8 cellular contexts compared by ENCODE assay signal in the genomic region with DNA sequence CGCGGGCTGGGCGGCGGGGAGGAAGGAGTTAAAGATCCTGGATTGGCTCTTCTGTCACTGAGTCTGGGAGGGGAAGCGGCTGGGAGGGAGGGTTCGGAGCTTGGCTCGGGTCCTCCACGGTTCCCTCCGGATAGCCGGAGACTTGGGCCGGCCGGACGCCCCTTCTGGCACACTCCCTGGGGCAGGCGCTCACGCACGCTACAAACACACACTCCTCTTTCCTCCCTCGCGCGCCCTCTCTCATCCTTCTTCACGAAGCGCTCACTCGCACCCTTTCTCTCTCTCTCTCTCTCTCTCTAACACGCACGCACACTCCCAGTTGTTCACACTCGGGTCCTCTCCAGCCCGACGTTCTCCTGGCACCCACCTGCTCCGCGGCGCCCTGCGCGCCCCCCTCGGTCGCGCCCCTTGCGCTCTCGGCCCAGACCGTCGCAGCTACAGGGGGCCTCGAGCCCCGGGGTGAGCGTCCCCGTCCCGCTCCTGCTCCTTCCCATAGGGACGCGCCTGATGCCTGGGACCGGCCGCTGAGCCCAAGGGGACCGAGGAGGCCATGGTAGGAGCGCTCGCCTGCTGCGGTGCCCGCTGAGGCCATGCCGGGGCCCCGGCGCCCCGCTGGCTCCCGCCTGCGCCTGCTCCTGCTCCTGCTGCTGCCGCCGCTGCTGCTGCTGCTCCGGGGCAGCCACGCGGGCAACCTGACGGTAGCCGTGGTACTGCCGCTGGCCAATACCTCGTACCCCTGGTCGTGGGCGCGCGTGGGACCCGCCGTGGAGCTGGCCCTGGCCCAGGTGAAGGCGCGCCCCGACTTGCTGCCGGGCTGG. TPM values are rescaled to one million over a fixed set of nuclear protein-coding genes. Genes with fewer than 3 reads are reported as not detected.
DNase-seq lines count a peak whose midpoint lies in the region; ATAC-seq and TF ChIP-seq lines count a peak whose summit lies in the region.

Gene NPR1, plus strand, starts transcription at position 170 of the 818 bp plus-strand sequence. Its CDS starts 421 bp downstream, at position 591.

- H3K27ac Mint-ChIP-seq in neural progenitor cell: no peak within 1 kb of the TSS

- peak; percentile 28 for DNase-seq in COLO829 (ENCODE audit: low spot score)
- peak; percentile 25 for DNase-seq in activated CD8-positive, alpha-beta memory T cell treated with anti-CD3 and anti-CD28 coated beads, Interleukin-2, amount 50 U/mL, for 4 hours
- DNase-seq in fibroblast of villous mesenchyme (ENCODE audit: low read depth): no peak
- DNase-seq in neural progenitor cell (ENCODE audit: low spot score): peak; percentile 49
- no peak for DNase-seq in NCI-H1048 (lab: John Stamatoyannopoulos, UW)

- H3K4me1 Mint-ChIP-seq in neural progenitor cell: peaks cover 20% of the 10 kb centered on the region

- peaks cover 36% of the 10 kb centered on the region for H3K27me3 ChIP-seq in HUES6 (ENCODE audit: control insufficient read depth, insufficient read depth, low read length)
- peaks cover 52% of the 10 kb centered on the region for H3K27me3 ChIP-seq in neural progenitor cell

- peaks cover 13% of the 10 kb centered on the region for H3F3A ChIP-seq in neural progenitor cell (ENCODE audit: low read depth)

- ATAC-seq in HG02763 (IDR thresholded peaks at IDR 0.05; ENCODE audit: unreplicated experiment) (no peak), GM19455 (IDR thresholded peaks at IDR 0.05; ENCODE audit: unreplicated experiment) (no peak)

- H3K79me2 ChIP-seq in neural progenitor cell (ENCODE audit: low read depth): no peaks in the 10 kb centered on the region

- H3K4me2 ChIP-seq in neural progenitor cell: peak within 1 kb of the TSS; percentile 94

- H3K4me1 ChIP-seq in HUES6 (ENCODE audit: control insufficient read depth, insufficient read depth, low read length) (peaks cover 13% of the 10 kb centered on the region), neural progenitor cell (peaks cover 18% of the 10 kb centered on the region)

- peaks cover 45% of the 10 kb centered on the region for H3K27me3 Mint-ChIP-seq in neural progenitor cell (ENCODE audit: insufficient read depth, low read depth)

- peaks cover 5% of the 10 kb centered on the region for H4K20me1 ChIP-seq in neural progenitor cell (ENCODE audit: low read depth)

- H3K36me3 ChIP-seq in HUES6 (ENCODE audit: control insufficient read depth, insufficient read depth, low read length): no peaks in the 10 kb centered on the region
- no peaks in the 10 kb centered on the region for H3K36me3 ChIP-seq in neural progenitor cell

- H2AFZ ChIP-seq in neural progenitor cell (replicated peaks): peak within 1 kb of the TSS; percentile 83

- H3K9me3 ChIP-seq in HUES6 (ENCODE audit: control insufficient read depth, insufficient read depth, low read depth, low read length): no peaks in the 10 kb centered on the region
- no peaks in the 10 kb centered on the region for H3K9me3 ChIP-seq in neural progenitor cell (ENCODE audit: low read depth)

- TF ChIP-seq CTCF in fibroblast of villous mesenchyme (IDR thresholded peaks at IDR 0.05; ENCODE audit: insufficient read depth, low read depth, low read length) (no peak), neural progenitor cell (IDR thresholded peaks at IDR 0.05) (no peak)

- H3K36me3 Mint-ChIP-seq in neural progenitor cell: peaks cover 2% of the 10 kb centered on the region

- no peak within 1 kb of the TSS for H3K27ac ChIP-seq in HUES6 (ENCODE audit: low read depth, low read length)
- no peak within 1 kb of the TSS for H3K27ac ChIP-seq in neural progenitor cell

- peak within 1 kb of the TSS; percentile 53 for H3K9ac ChIP-seq in HUES6 (ENCODE audit: low read length)
- no peak within 1 kb of the TSS for H3K9ac ChIP-seq in neural progenitor cell

- peak within 1 kb of the TSS; percentile 80 for H3K4me3 Mint-ChIP-seq in neural progenitor cell

- H3K4me3 ChIP-seq in HUES6 (ENCODE audit: low read depth, low read length) (peak within 1 kb of the TSS; percentile 83), fibroblast of villous mesenchyme (ENCODE audit: low read depth, low read length) (peak within 1 kb of the TSS; percentile 42), neural progenitor cell (peak within 1 kb of the TSS; percentile 51)

- peaks cover 2% of the 10 kb centered on the region for H3K9me3 Mint-ChIP-seq in neural progenitor cell

RNA-seq across cellular contexts. Expression of gene NPR1, which starts in this region (rescaled TPM):
- total RNA-seq in fibroblast of villous mesenchyme (1.6 and 3.9 TPM in 2 replicates), neural progenitor cell (ENCODE audit: low replicate concordance) (0.19 and 0.84 TPM in 2 replicates)

Comparison
In these comparisons a context has a peak if more than half of its experiments do, and no peak if none do; other contexts are left out.
1. Peak in DNase-seq, H3K4me3 ChIP-seq and H3K4me2 ChIP-seq in neural progenitor cell; RNA of the gene not detected or under 1 TPM.
2. DNase-seq: peak in COLO829 (single experiment) and activated CD8-positive, alpha-beta memory T cell treated with anti-CD3 and anti-CD28 coated beads, Interleukin-2, amount 50 U/mL, for 4 hours (single experiment); none in fibroblast of villous mesenchyme (single experiment) and NCI-H1048 (single experiment).
3. Peak in every context shown above with its lines, with median percentiles within 50 percentile points of each other: H3K4me3 ChIP-seq.